Comparison of ENCODE assay signal across 28 cellular contexts in the genomic region with DNA sequence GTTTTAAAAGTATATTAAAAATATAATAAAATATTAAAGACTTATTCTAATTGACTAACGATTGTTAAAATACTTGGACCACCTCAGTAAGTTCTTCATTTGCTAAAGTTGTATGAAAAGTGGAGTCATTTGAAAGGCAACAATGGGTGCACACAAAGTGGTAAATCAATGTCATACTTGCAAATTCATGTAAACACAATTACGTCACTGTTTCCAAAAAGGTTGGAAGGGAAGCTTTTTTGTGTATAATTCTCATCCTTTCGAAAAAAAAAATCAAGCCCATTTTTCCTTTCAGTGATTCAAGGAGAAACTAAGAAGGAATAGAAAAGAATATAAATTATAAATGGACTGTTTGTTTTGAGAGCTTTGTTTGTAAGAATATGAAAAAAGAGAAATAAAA.
"Had no signal": no experiment of that assay in that cellular context is flagged by ENCODE, and none has a peak within 500 bp of the region (broad histone marks: within the 10 kb centered on the region; RNA-seq: fewer than 3 reads in every experiment).

No MANE protein-coding gene starts in this region.

- FAIRE-seq: urothelium cell line had no signal

- H3K9me3 ChIP-seq: stomach, suprapubic skin, testis, thoracic aorta, thyroid gland, tibial artery, tibial nerve, transverse colon, upper lobe of left lung, upper lobe of right lung, uterus, vagina had no signal

- H3K4me3 Mint-ChIP-seq: stimulated activated effector memory CD8-positive, alpha-beta T cell treated with anti-CD3 and anti-CD28 coated beads, Interleukin-12 subunit alpha, Interleukin-12 subunit beta, amount 100 ng/mL, for 72 hours; stimulated activated memory B cell treated with anti-CD40 and anti-IgM and Interleukin-4, amounts not matched to agents 10 μg/mL and 1 μg/mL and 100 μg/mL, for 72 hours; stimulated activated naive B cell treated with anti-CD40 and anti-IgM and Interleukin-4, amounts not matched to agents 10 μg/mL and 1 μg/mL and 100 μg/mL, for 72 hours; stimulated activated naive CD8-positive, alpha-beta T cell treated with anti-CD3 and anti-CD28 coated beads, Interleukin-15, amount 100 ng/mL, for 72 hours; stimulated activated naive CD8-positive, alpha-beta T cell treated with anti-CD3 and anti-CD28 coated beads, Interleukin-15, Interleukin-2, amounts not matched to agents 100 ng/mL and 50 ng/mL, for 24 hours; type B pancreatic cell had no signal

- H3K9me3 Mint-ChIP-seq: stimulated activated naive B cell treated with anti-CD40 and anti-IgM and Interleukin-4, amounts not matched to agents 10 μg/mL and 1 μg/mL and 100 μg/mL, for 72 hours; type B pancreatic cell had no signal

- H3K27me3 ChIP-seq: stomach, suprapubic skin, testis, thyroid gland, tibial artery, tibial nerve, transverse colon, upper lobe of left lung, upper lobe of right lung, uterus, vagina had no signal

- ATAC-seq: stimulated activated effector memory CD8-positive, alpha-beta T cell treated with anti-CD3 and anti-CD28 coated beads, Interleukin-12 subunit alpha, Interleukin-12 subunit beta, amount 100 ng/mL, for 72 hours; stimulated activated memory B cell treated with anti-CD40 and anti-IgM and Interleukin-4, amounts not matched to agents 10 μg/mL and 1 μg/mL and 100 μg/mL, for 72 hours; stimulated activated naive B cell treated with anti-CD40 and anti-IgM and Interleukin-4, amounts not matched to agents 10 μg/mL and 1 μg/mL and 100 μg/mL, for 72 hours; stimulated activated naive CD8-positive, alpha-beta T cell treated with anti-CD3 and anti-CD28 coated beads, Interleukin-15, amount 100 ng/mL, for 72 hours; stimulated activated naive CD8-positive, alpha-beta T cell treated with anti-CD3 and anti-CD28 coated beads, Interleukin-15, Interleukin-2, amounts not matched to agents 100 U/mL and 50 U/mL, for 24 hours; upper lobe of right lung had no signal

- H3K27me3 Mint-ChIP-seq: stimulated activated memory B cell treated with anti-CD40 and anti-IgM and Interleukin-4, amounts not matched to agents 10 μg/mL and 1 μg/mL and 100 μg/mL, for 72 hours; stimulated activated naive B cell treated with anti-CD40 and anti-IgM and Interleukin-4, amounts not matched to agents 10 μg/mL and 1 μg/mL and 100 μg/mL, for 72 hours; stimulated activated naive CD8-positive, alpha-beta T cell treated with anti-CD3 and anti-CD28 coated beads, Interleukin-15, amount 100 ng/mL, for 72 hours; stimulated activated naive CD8-positive, alpha-beta T cell treated with anti-CD3 and anti-CD28 coated beads, Interleukin-15, Interleukin-2, amounts not matched to agents 100 ng/mL and 50 ng/mL, for 24 hours had no signal

- DNase-seq: stimulated activated CD4-positive, alpha-beta T cell treated with anti-CD3 and anti-CD28 coated beads, Interleukin-2, amount 100 ng/mL, for 48 hours; stimulated activated CD4-positive, alpha-beta T cell treated with anti-CD3 and anti-CD28 coated beads, Interleukin-4, amount 100 ng/mL, for 1 hour; stimulated activated CD4-positive, alpha-beta T cell treated with anti-CD3 and anti-CD28 coated beads, Interleukin-4, amount 100 ng/mL, for 24 hours; stimulated activated CD4-positive, alpha-beta T cell treated with anti-CD3 and anti-CD28 coated beads, Interleukin-4, amount 100 ng/mL, for 4 hours; stimulated activated CD8-positive, alpha-beta memory T cell treated with anti-CD3 and anti-CD28 coated beads, Interleukin-4, amount 100 ng/mL, for 48 hours; stimulated activated naive B cell treated with anti-CD40 and anti-IgM and Interleukin-4, amounts not matched to agents 10 μg/mL and 1 μg/mL and 100 μg/mL, for 72 hours; stimulated activated naive CD4-positive, alpha-beta T cell; stimulated activated naive CD8-positive, alpha-beta T cell treated with anti-CD3 and anti-CD28 coated beads, Interleukin-15, amount 100 ng/mL, for 72 hours; stimulated activated naive CD8-positive, alpha-beta T cell treated with anti-CD3 and anti-CD28 coated beads, Interleukin-15, Interleukin-2, amounts not matched to agents 100 U/mL and 50 U/mL, for 24 hours; stomach; substantia nigra; testis; thyroid gland; tibial artery; transverse colon; trophoblast cell; upper lobe of right lung; uterus had no signal

- H3K36me3 ChIP-seq: suprapubic skin, thoracic aorta, thyroid gland, tibial artery, tibial nerve, transverse colon, upper lobe of left lung, upper lobe of right lung, uterus, vagina had no signal

- H3K4me3 ChIP-seq: stomach, suprapubic skin, testis, thoracic aorta, thyroid gland, tibial artery, tibial nerve, transverse colon, upper lobe of left lung, upper lobe of right lung, uterus, vagina had no signal

- H3K36me3 Mint-ChIP-seq: stimulated activated effector memory CD8-positive, alpha-beta T cell treated with anti-CD3 and anti-CD28 coated beads, Interleukin-12 subunit alpha, Interleukin-12 subunit beta, amount 100 ng/mL, for 72 hours; stimulated activated memory B cell treated with anti-CD40 and anti-IgM and Interleukin-4, amounts not matched to agents 10 μg/mL and 1 μg/mL and 100 μg/mL, for 72 hours; stimulated activated naive B cell treated with anti-CD40 and anti-IgM and Interleukin-4, amounts not matched to agents 10 μg/mL and 1 μg/mL and 100 μg/mL, for 72 hours had no signal

- H3K4me1 ChIP-seq: stomach, testis, thyroid gland, tibial artery, tibial nerve, transverse colon, upper lobe of left lung, upper lobe of right lung, uterus had no signal

- H3K27ac Mint-ChIP-seq: stimulated activated effector memory CD8-positive, alpha-beta T cell treated with anti-CD3 and anti-CD28 coated beads, Interleukin-12 subunit alpha, Interleukin-12 subunit beta, amount 100 ng/mL, for 72 hours; stimulated activated memory B cell treated with anti-CD40 and anti-IgM and Interleukin-4, amounts not matched to agents 10 μg/mL and 1 μg/mL and 100 μg/mL, for 72 hours; stimulated activated naive B cell treated with anti-CD40 and anti-IgM and Interleukin-4, amounts not matched to agents 10 μg/mL and 1 μg/mL and 100 μg/mL, for 72 hours; stimulated activated naive CD8-positive, alpha-beta T cell treated with anti-CD3 and anti-CD28 coated beads, Interleukin-15, amount 100 ng/mL, for 72 hours; stimulated activated naive CD8-positive, alpha-beta T cell treated with anti-CD3 and anti-CD28 coated beads, Interleukin-15, Interleukin-2, amounts not matched to agents 100 ng/mL and 50 ng/mL, for 24 hours had no signal

- H3K4me1 Mint-ChIP-seq: stimulated activated effector memory CD8-positive, alpha-beta T cell treated with anti-CD3 and anti-CD28 coated beads, Interleukin-12 subunit alpha, Interleukin-12 subunit beta, amount 100 ng/mL, for 72 hours; stimulated activated memory B cell treated with anti-CD40 and anti-IgM and Interleukin-4, amounts not matched to agents 10 μg/mL and 1 μg/mL and 100 μg/mL, for 72 hours; stimulated activated naive B cell treated with anti-CD40 and anti-IgM and Interleukin-4, amounts not matched to agents 10 μg/mL and 1 μg/mL and 100 μg/mL, for 72 hours; stimulated activated naive CD8-positive, alpha-beta T cell treated with anti-CD3 and anti-CD28 coated beads, Interleukin-15, amount 100 ng/mL, for 72 hours had no signal

- H3K27ac ChIP-seq: stomach, suprapubic skin, testis, thoracic aorta, thyroid gland, tibial artery, tibial nerve, transverse colon, upper lobe of left lung, upper lobe of right lung, uterus, vagina had no signal
